ENCODE assay signal across 8 cellular contexts in the genomic region with DNA sequence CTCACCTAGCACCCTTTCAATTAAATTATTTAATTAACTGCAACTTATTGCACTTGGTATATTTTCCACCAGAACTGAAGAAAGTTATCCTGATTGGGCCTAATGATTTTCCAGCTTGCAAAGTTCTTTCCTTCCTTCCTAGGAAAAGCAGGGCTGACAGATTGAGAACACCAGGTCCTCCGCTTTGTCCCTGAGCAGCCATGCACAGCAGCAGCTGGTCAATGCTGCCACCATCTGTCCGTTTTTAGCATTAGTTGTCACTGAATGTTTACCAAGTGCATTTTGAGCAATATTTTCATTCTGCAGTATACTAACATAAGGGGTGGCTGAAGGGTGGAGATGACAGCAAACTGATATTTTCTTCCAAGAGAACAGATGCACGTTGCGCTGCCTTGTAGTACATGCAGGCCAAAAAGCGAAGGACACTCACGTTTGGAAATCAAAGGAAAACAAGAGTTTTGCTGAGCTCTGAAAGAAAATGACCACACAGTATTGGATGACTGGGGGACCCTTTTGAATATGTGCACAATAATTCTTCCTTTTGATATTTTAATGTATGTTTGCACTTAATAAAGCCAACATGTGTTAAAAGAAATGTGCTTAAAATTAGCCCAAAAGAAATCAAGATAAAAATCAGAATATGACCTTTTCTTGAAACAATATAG.
DNase-seq lines count a peak whose midpoint lies in the region; ATAC-seq, FAIRE-seq and TF ChIP-seq lines count a peak whose summit lies in the region.

No MANE protein-coding gene starts in this region.

- POLR2A ChIA-PET in A673 (lab: Charles Lee; ENCODE audit: low non-redundant PET): no interaction called here
- POLR2A ChIA-PET in CD8-positive, alpha-beta T cell (lab: Charles Lee): no interaction called here

- FAIRE-seq in astrocyte (lab: Jason Lieb, UNC) (peak; percentile 71), small intestine (lab: Jason Lieb, UNC) (no peak)

- H3K79me2 ChIP-seq in astrocyte (ENCODE audit: insufficient read depth, low read length): no peaks in the 10 kb centered on the region

- peak; percentile 88 for TF ChIP-seq CTCF in A673 (conservative IDR thresholded peaks at IDR 0.05; ENCODE audit: low read depth, low read length)
- peak; percentile 47 for TF ChIP-seq CTCF in GM13976 (IDR thresholded peaks at IDR 0.05; ENCODE audit: borderline replicate concordance, control extremely low read depth, extremely low read depth, insufficient read depth, missing control alignments)
- peak; percentile 91 for TF ChIP-seq CTCF in astrocyte (IDR thresholded peaks at IDR 0.05; ENCODE audit: insufficient read depth, low read depth, low read length)
- TF ChIP-seq CTCF in CD8-positive, alpha-beta T cell (IDR thresholded peaks at IDR 0.05): no peak

- H3K36me3 Mint-ChIP-seq in astrocyte (ENCODE audit: low read depth, unreplicated experiment): no peaks in the 10 kb centered on the region
- H3K36me3 Mint-ChIP-seq in CD8-positive, alpha-beta T cell: no peaks in the 10 kb centered on the region

- no TSS peak for BruUV-seq in A673 (replicated peaks; lab: Mats Ljungman, UMichigan)

- H3K4me2 ChIP-seq in astrocyte (ENCODE audit: low read length): peak overlapping the region; percentile 68

- no peak overlapping the region for H3K4me3 ChIP-seq in A673 (ENCODE audit: low read depth, low read length, poor library complexity, severe bottlenecking)
- H3K4me3 ChIP-seq in astrocyte (ENCODE audit: insufficient read depth, low read depth, low read length): no peak overlapping the region
- no peak overlapping the region for H3K4me3 ChIP-seq in small intestine (ENCODE audit: low read depth in 1 of 2, low read length in 2 of 2)
- no peak overlapping the region for H3K4me3 ChIP-seq in CD8-positive, alpha-beta T cell (ENCODE audit: low read depth, low read length)

- no peak overlapping the region for H2AFZ ChIP-seq in astrocyte (ENCODE audit: low read depth, low read length)

- H3K9me3 Mint-ChIP-seq in astrocyte (ENCODE audit: unreplicated experiment): no peaks in the 10 kb centered on the region
- no peaks in the 10 kb centered on the region for H3K9me3 Mint-ChIP-seq in CD8-positive, alpha-beta T cell

- CTCF ChIA-PET in A673 (lab: Charles Lee): interaction anchor here (0.6 to 1.4 kb wide), 3 partner anchors 111 to 1922 kb away, joined by 3 to 6 read pairs (median 3); no protein-coding TSS in a partner anchor
- CTCF ChIA-PET in CD8-positive, alpha-beta T cell (lab: Charles Lee): no interaction called here

- peak; percentile 43 for ATAC-seq in HG03045 (IDR thresholded peaks at IDR 0.05; ENCODE audit: unreplicated experiment)
- ATAC-seq in CD8-positive, alpha-beta T cell: no peak

- peaks cover 20% of the 10 kb centered on the region for H3K4me1 Mint-ChIP-seq in astrocyte (ENCODE audit: low read depth, unreplicated experiment)
- no peaks in the 10 kb centered on the region for H3K4me1 Mint-ChIP-seq in CD8-positive, alpha-beta T cell (ENCODE audit: low read depth)

- intact Hi-C loops in A673 (cut with micrococcal nuclease; ENCODE audit: unreplicated experiment): loop anchor here (2.0 to 10.0 kb wide), 4 partner anchors 424 to 1790 kb away; no protein-coding TSS in a partner anchor
- intact Hi-C loops in CD8-positive, alpha-beta T cell (cut with DNase I, micrococcal nuclease): no loop called here

- H3K27me3 ChIP-seq in A673 (replicated peaks; ENCODE audit: insufficient read depth, low read depth, low read length, poor library complexity) (no peaks in the 10 kb centered on the region), astrocyte (ENCODE audit: insufficient read depth, low read length) (no peaks in the 10 kb centered on the region), small intestine (ENCODE audit: control insufficient read depth in 2 of 2, insufficient read depth in 2 of 2, low read length in 2 of 2) (no peaks in the 10 kb centered on the region)
- no peaks in the 10 kb centered on the region for H3K27me3 ChIP-seq in CD8-positive, alpha-beta T cell (ENCODE audit: insufficient read depth, low read length)

- peaks cover 10% of the 10 kb centered on the region for H3K4me1 ChIP-seq in A673 (ENCODE audit: insufficient read depth, low read length, poor library complexity, severe bottlenecking)
- H3K4me1 ChIP-seq in astrocyte (ENCODE audit: insufficient read depth, low read length): peaks cover 31% of the 10 kb centered on the region
- no peaks in the 10 kb centered on the region for H3K4me1 ChIP-seq in small intestine (ENCODE audit: control insufficient read depth in 2 of 2, insufficient read depth in 1 of 2, low read depth in 1 of 2, low read length in 1 of 2)
- H3K4me1 ChIP-seq in CD8-positive, alpha-beta T cell (ENCODE audit: insufficient read depth, low read length): no peaks in the 10 kb centered on the region

- H3K9me3 ChIP-seq in A673 (ENCODE audit: low read depth, low read length, poor library complexity, severe bottlenecking) (no peaks in the 10 kb centered on the region), astrocyte (ENCODE audit: insufficient read depth, low read depth, low read length) (no peaks in the 10 kb centered on the region), small intestine (ENCODE audit: control insufficient read depth, low read depth) (no peaks in the 10 kb centered on the region)
- H3K9me3 ChIP-seq in CD8-positive, alpha-beta T cell (ENCODE audit: low read length): no peaks in the 10 kb centered on the region

- H4K20me1 ChIP-seq in astrocyte (ENCODE audit: insufficient read depth, low read length): no peaks in the 10 kb centered on the region

- no peak overlapping the region for H3K4me3 Mint-ChIP-seq in astrocyte (ENCODE audit: unreplicated experiment)
- H3K4me3 Mint-ChIP-seq in CD8-positive, alpha-beta T cell: no peak overlapping the region

- no peaks in the 10 kb centered on the region for H3K27me3 Mint-ChIP-seq in astrocyte (ENCODE audit: low read depth, unreplicated experiment)
- peaks cover 5% of the 10 kb centered on the region for H3K27me3 Mint-ChIP-seq in CD8-positive, alpha-beta T cell (ENCODE audit: low read depth)

- WGBS in small intestine, 3 donors: 35 to 41% (median 40%) methylated on average over 6 of the region's 6 CpGs

- in situ Hi-C loops in GM13976 (cut with MboI; ENCODE audit: low sequenced_read_pairs, unreplicated experiment): no loop called here

- peak overlapping the region; percentile 66 for H3K9ac ChIP-seq in astrocyte (ENCODE audit: low read length)

- H3K27ac ChIP-seq in A673 (ENCODE audit: low read depth, low read length, poor library complexity, severe bottlenecking) (peak overlapping the region; percentile 58), astrocyte (ENCODE audit: low read depth, low read length) (peak overlapping the region; percentile 86), small intestine (ENCODE audit: low read depth in 1 of 2, low read length in 1 of 2) (no peak overlapping the region)
- no peak overlapping the region for H3K27ac ChIP-seq in CD8-positive, alpha-beta T cell (ENCODE audit: low read depth, low read length)

- H3K36me3 ChIP-seq in A673 (ENCODE audit: insufficient read depth, low read length, poor library complexity, severe bottlenecking) (no peaks in the 10 kb centered on the region), astrocyte (ENCODE audit: insufficient read depth, low read length) (no peaks in the 10 kb centered on the region), small intestine (ENCODE audit: control insufficient read depth in 2 of 2, insufficient read depth in 2 of 2, low read length in 2 of 2) (no peaks in the 10 kb centered on the region)
- H3K36me3 ChIP-seq in CD8-positive, alpha-beta T cell (ENCODE audit: insufficient read depth, low read length): no peaks in the 10 kb centered on the region

- DNase-seq in A673 (ENCODE audit: low spot score) (peak; percentile 82), GM13976 (ENCODE audit: low spot score) (peak; percentile 47), NCI-H2227 treated with DMSO at 0.1 percent for 48 hours (lab: John Stamatoyannopoulos, UW) (peak; percentile 66), astrocyte (ENCODE audit: low read depth) (peak; percentile 59), hepatic stellate cell (ENCODE audit: low spot score) (peak; percentile 66), small intestine (peak; percentile 3)
- no peak for DNase-seq in CD8-positive, alpha-beta T cell

- H3K27ac Mint-ChIP-seq in astrocyte (ENCODE audit: unreplicated experiment): no peak overlapping the region
- no peak overlapping the region for H3K27ac Mint-ChIP-seq in CD8-positive, alpha-beta T cell

Comparison
In these comparisons a context has a peak if more than half of its experiments do, and no peak if none do; other contexts are left out.
1. DNase-seq: peak in A673 (single experiment), GM13976 (single experiment), NCI-H2227 treated with DMSO at 0.1 percent for 48 hours (single experiment), astrocyte (single experiment), hepatic stellate cell (single experiment) and small intestine (single experiment); none in CD8-positive, alpha-beta T cell (0 of 7).
2. H3K27ac ChIP-seq: peak in A673 (single experiment) and astrocyte (single experiment); none in small intestine (0 of 2) and CD8-positive, alpha-beta T cell (single experiment).